10 cellular contexts compared by ENCODE assay signal in genomic region chrX:92232182-92232581, GRCh38.
A peak's percentile ranks its signal among the peaks of the same experiment; 100 is the strongest.
DNase-seq lines count a peak whose midpoint lies in the region; ATAC-seq, FAIRE-seq and TF ChIP-seq lines count a peak whose summit lies in the region.
"Had no signal": no experiment of that assay in that cellular context is flagged by ENCODE, and none has a peak within 500 bp of the region (broad histone marks: within the 10 kb centered on the region; RNA-seq: fewer than 3 reads in every experiment).

No MANE protein-coding gene starts in this region.

- H3K4me3 Mint-ChIP-seq in osteocyte (ENCODE audit: unreplicated experiment): no peak overlapping the region

- FAIRE-seq in colon (lab: Jason Lieb, UNC): peak; percentile 66

- intact Hi-C loops in left colon (cut with DNase I, micrococcal nuclease): no loop called here

- H3K9me3 Mint-ChIP-seq in osteocyte (ENCODE audit: unreplicated experiment): no peaks in the 10 kb centered on the region

- H3K27me3 Mint-ChIP-seq in osteocyte (ENCODE audit: unreplicated experiment): no peaks in the 10 kb centered on the region

- DNase-seq in NAMALWA (ENCODE audit: low spot score): peak; percentile 7
- no peak for DNase-seq in osteocyte (ENCODE audit: extremely low spot score, unreplicated experiment)
- DNase-seq in DMS153 (lab: John Stamatoyannopoulos, UW): no peak
- DNase-seq in GM03348 (ENCODE audit: low spot score): no peak
- DNase-seq in left colon: no peak
- no peak for DNase-seq in NCI-H524 treated with DMSO at 0.1 percent for 48 hours (lab: John Stamatoyannopoulos, UW)
- DNase-seq: hypothalamus, NCI-H510A treated with DMSO at 0.1 percent for 48 hours had no signal

- no peaks in the 10 kb centered on the region for H3K4me1 Mint-ChIP-seq in osteocyte (ENCODE audit: unreplicated experiment)

- TF ChIP-seq CTCF in GM12872 (IDR thresholded peaks at IDR 0.05; ENCODE audit: insufficient read depth, low read depth, low read length) (0 out of 3 replicates have a peak, but pooled peaks have one; percentile 20), osteocyte (IDR thresholded peaks at IDR 0.05) (peak; percentile 46)

- no peak overlapping the region for H3K27ac Mint-ChIP-seq in osteocyte (ENCODE audit: unreplicated experiment)

- no peak for ATAC-seq in left colon

- H3K36me3 Mint-ChIP-seq in osteocyte (ENCODE audit: unreplicated experiment): no peaks in the 10 kb centered on the region
